10 cellular contexts compared by ENCODE assay signal in the genomic region with DNA sequence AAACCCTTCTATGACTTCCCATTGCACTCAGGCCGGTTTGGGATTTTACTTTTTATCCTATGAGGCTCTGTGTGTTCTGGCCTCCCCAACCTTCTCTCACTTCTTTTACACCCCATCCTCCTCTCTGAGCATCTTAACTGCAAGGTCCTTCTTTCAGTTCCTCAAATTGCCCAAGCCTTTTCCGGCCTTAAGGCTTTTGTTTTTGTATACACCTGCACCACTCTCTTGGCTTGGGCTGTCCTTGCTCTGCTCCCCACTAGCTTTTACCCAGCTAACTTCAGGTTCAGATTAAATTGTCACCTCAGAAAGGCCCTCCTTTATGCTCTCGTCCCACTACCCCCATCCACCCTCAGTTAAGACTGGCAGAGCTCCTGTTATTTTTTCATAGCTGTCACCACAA.
DNase-seq lines count a peak whose midpoint lies in the region; ATAC-seq and FAIRE-seq lines count a peak whose summit lies in the region.
"Had no signal": no experiment of that assay in that cellular context is flagged by ENCODE, and none has a peak within 500 bp of the region (broad histone marks: within the 10 kb centered on the region; RNA-seq: fewer than 3 reads in every experiment).

No MANE protein-coding gene starts in this region.

- DNase-seq in central memory CD8-positive, alpha-beta T cell (ENCODE audit: low spot score in 2 of 2), result no peak
- no peak for DNase-seq in HTR-8/SVneo (ENCODE audit: insufficient read length, low spot score)
- no peak for DNase-seq in NCI-H2081 treated with DMSO at 0.1 percent for 48 hours (lab: John Stamatoyannopoulos, UW)
- no peak for DNase-seq in globus pallidus (ENCODE audit: low spot score)
- DNase-seq in stimulated activated CD4-positive, alpha-beta T cell treated with anti-CD3 and anti-CD28 coated beads, Interleukin-4, amount 100 ng/mL, for 1 hour, result no peak
- DNase-seq: adrenal gland, testis had no signal

- FAIRE-seq in HTR-8/SVneo (lab: Jason Lieb, UNC), result no peak

- H3K36me3 Mint-ChIP-seq in central memory CD8-positive, alpha-beta T cell (ENCODE audit: insufficient read depth), result peaks cover 11% of the 10 kb centered on the region

- ATAC-seq in GM18502 (IDR thresholded peaks at IDR 0.05; ENCODE audit: poor library complexity, unreplicated experiment) (peak; percentile 75), GM21390 (IDR thresholded peaks at IDR 0.05; ENCODE audit: unreplicated experiment) (peak; percentile 89), HG03460 (IDR thresholded peaks at IDR 0.05; ENCODE audit: unreplicated experiment) (peak; percentile 72)
- ATAC-seq in central memory CD8-positive, alpha-beta T cell (replicated peaks; ENCODE audit: extremely low read depth, poor library complexity, severe bottlenecking), result no peak

- no peaks in the 10 kb centered on the region for H3K9me3 Mint-ChIP-seq in central memory CD8-positive, alpha-beta T cell

- H3K4me1 Mint-ChIP-seq in central memory CD8-positive, alpha-beta T cell, result peaks cover 75% of the 10 kb centered on the region

- H3K27ac Mint-ChIP-seq in central memory CD8-positive, alpha-beta T cell (ENCODE audit: low read depth), result no peak overlapping the region

- peak overlapping the region; percentile 18 for H3K4me3 Mint-ChIP-seq in central memory CD8-positive, alpha-beta T cell

- no peaks in the 10 kb centered on the region for H3K27me3 Mint-ChIP-seq in central memory CD8-positive, alpha-beta T cell
